ENCODE assay signal across 29 cellular contexts in genomic region chr11:3069425-3069824, GRCh38.
"Had no signal": no experiment of that assay in that cellular context is flagged by ENCODE, and none has a peak within 500 bp of the region (broad histone marks: within the 10 kb centered on the region; RNA-seq: fewer than 3 reads in every experiment).

No MANE protein-coding gene starts in this region.

- H3K4me1 ChIP-seq: parathyroid adenoma, psoas muscle, spleen, suprapubic skin, testis, tibial artery, transverse colon, upper lobe of right lung, uterus had no signal

- H3K9me3 ChIP-seq: ovary, psoas muscle, spleen, suprapubic skin, testis, tibial artery, transverse colon, upper lobe of right lung, uterus had no signal

- DNase-seq: naive thymus-derived CD8-positive, alpha-beta T cell; nephron progenitor cell; occipital lobe; ovary; psoas muscle; spleen; stimulated activated CD4-positive, alpha-beta T cell treated with anti-CD3 and anti-CD28 coated beads, Interleukin-12 subunit alpha, Interleukin-12 subunit beta, amount 100 ng/mL, for 4 hours; stimulated activated CD4-positive, alpha-beta T cell treated with anti-CD3 and anti-CD28 coated beads, Interleukin-1b, Interleukin-23, amount 100 ng/mL, for 48 hours; stimulated activated CD4-positive, alpha-beta T cell treated with anti-CD3 and anti-CD28 coated beads, Interleukin-4, amount 100 ng/mL, for 1 hour; stimulated activated CD4-positive, alpha-beta T cell treated with anti-CD3 and anti-CD28 coated beads, Interleukin-4, amount 100 ng/mL, for 4 hours; stimulated activated CD8-positive, alpha-beta memory T cell treated with anti-CD3 and anti-CD28 coated beads, Interleukin-4, amount 100 ng/mL, for 48 hours; stimulated activated naive CD4-positive, alpha-beta T cell; stimulated activated naive CD8-positive, alpha-beta T cell treated with anti-CD3 and anti-CD28 coated beads, Interleukin-15, amount 100 ng/mL, for 72 hours; stimulated activated naive CD8-positive, alpha-beta T cell treated with anti-CD3 and anti-CD28 coated beads, Interleukin-15, Interleukin-2, amounts not matched to agents 100 U/mL and 50 U/mL, for 24 hours; substantia nigra; testis; tibial artery; transverse colon; upper lobe of right lung; uterus had no signal

- H3K79me2 ChIP-seq: parathyroid adenoma had no signal

- H3K4me2 ChIP-seq: neural progenitor cell, smooth muscle cell had no signal

- H3K4me3 ChIP-seq: neural progenitor cell, ovary, psoas muscle, skin epidermis, smooth muscle cell, spleen, suprapubic skin, testis, tibial artery, transverse colon, upper lobe of right lung, uterus had no signal

- ATAC-seq: naive thymus-derived CD8-positive, alpha-beta T cell; natural killer cell treated with Interleukin-12 subunit alpha and Interleukin-12 subunit beta and Interleukin-15 and Interleukin-18, amount 100 ng/mL, for 72 hours; psoas muscle; right cardiac atrium; sciatic nerve; stimulated activated memory B cell treated with anti-CD40 and anti-IgM and Interleukin-4, amounts not matched to agents 10 μg/mL and 1 μg/mL and 100 μg/mL, for 72 hours; stimulated activated naive CD8-positive, alpha-beta T cell treated with anti-CD3 and anti-CD28 coated beads, Interleukin-15, amount 100 ng/mL, for 72 hours; stimulated activated naive CD8-positive, alpha-beta T cell treated with anti-CD3 and anti-CD28 coated beads, Interleukin-15, Interleukin-2, amounts not matched to agents 100 U/mL and 50 U/mL, for 24 hours; upper lobe of right lung had no signal

- H3K27me3 ChIP-seq: neural progenitor cell, ovary, suprapubic skin, testis, transverse colon, upper lobe of right lung, uterus had no signal

- H2AFZ ChIP-seq: neural progenitor cell, parathyroid adenoma had no signal

- H3K9ac ChIP-seq: neural progenitor cell, parathyroid adenoma had no signal

- H3K36me3 ChIP-seq: neural progenitor cell, ovary, spleen, suprapubic skin, tibial artery, transverse colon, upper lobe of right lung, uterus had no signal

- H3K27ac ChIP-seq: neural progenitor cell, ovary, parathyroid adenoma, psoas muscle, skin epidermis, spleen, suprapubic skin, testis, tibial artery, transverse colon, upper lobe of right lung, uterus had no signal
